ENCODE assay signal across 1 cellular context in the genomic region with DNA sequence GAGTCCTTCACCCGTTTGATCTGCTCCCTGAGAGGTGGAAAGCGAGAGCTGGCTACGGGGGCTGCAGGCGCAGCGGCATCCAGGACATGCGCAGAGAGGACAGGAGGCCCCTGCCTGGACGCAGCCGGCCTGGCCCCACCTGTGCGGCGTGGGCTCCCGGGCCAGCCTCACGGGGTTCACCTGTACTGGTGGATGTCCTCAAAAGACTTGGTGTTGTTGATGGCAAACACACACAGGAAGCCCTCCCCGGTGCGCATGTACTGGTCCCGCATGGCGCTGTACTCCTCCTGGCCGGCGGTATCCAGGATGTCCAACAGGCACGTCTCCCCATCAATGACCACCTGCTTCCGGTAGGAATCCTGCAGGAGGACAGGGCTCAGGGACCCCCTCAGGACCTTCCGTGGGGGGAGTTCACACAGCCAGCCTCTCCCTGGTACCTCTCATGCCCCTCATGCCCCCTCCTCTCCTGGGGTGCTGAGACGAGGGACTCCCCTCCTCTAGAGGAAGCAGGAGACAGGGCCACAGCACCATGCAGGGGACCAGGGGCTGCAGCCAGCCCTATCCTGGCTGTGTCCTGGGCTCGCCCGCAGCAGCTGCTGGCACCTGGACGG.
TF ChIP-seq lines count a peak whose summit lies in the region.

No MANE protein-coding gene starts in this region.

TF ChIP-seq in endothelial cell of umbilical vein, 7 proteins besides CTCF, POLR2A, EP300 and RAD21:
- TF ChIP-seq MYC (IDR thresholded peaks at IDR 0.05; ENCODE audit: low read depth, low read length) (no peak), EZH2 (IDR thresholded peaks at IDR 0.05; ENCODE audit: borderline replicate concordance, low read depth, low read length, severe bottlenecking) (no peak), JUN (IDR thresholded peaks at IDR 0.05; ENCODE audit: borderline replicate concordance, insufficient read depth, insufficient read length, low read depth) (no peak), FOS (IDR thresholded peaks at IDR 0.05; ENCODE audit: borderline replicate concordance, insufficient read depth, low read length) (no peak), POLR2AphosphoS5 (IDR thresholded peaks at IDR 0.05; ENCODE audit: insufficient read depth, low read depth, low read length) (no peak), GATA2 (IDR thresholded peaks at IDR 0.05; ENCODE audit: insufficient read depth, insufficient read length, low read depth, low read length) (no peak)
- TF ChIP-seq, protein P1, sequence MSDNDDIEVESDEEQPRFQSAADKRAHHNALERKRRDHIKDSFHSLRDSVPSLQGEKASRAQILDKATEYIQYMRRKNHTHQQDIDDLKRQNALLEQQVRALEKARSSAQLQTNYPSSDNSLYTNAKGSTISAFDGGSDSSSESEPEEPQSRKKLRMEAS (IDR thresholded peaks at IDR 0.05; ENCODE audit: insufficient read depth, insufficient read length): no peak
TF ChIP-seq in endothelial cell of umbilical vein: peak in this region for 0.
